ENCODE assay signal across 1 cellular context in genomic region chr6:33172307-33173227, GRCh38.
TF ChIP-seq lines count a peak whose summit lies in the region.

No MANE protein-coding gene starts in this region.

TF ChIP-seq in IMR-90, 13 proteins besides CTCF, POLR2A, EP300 and RAD21:
- no peak for TF ChIP-seq BHLHE40 (IDR thresholded peaks at IDR 0.05; ENCODE audit: low read depth, low read length)
- peak; percentile 69 for TF ChIP-seq SMC3 (IDR thresholded peaks at IDR 0.05; ENCODE audit: low read depth, low read length)
